In the genomic region with DNA sequence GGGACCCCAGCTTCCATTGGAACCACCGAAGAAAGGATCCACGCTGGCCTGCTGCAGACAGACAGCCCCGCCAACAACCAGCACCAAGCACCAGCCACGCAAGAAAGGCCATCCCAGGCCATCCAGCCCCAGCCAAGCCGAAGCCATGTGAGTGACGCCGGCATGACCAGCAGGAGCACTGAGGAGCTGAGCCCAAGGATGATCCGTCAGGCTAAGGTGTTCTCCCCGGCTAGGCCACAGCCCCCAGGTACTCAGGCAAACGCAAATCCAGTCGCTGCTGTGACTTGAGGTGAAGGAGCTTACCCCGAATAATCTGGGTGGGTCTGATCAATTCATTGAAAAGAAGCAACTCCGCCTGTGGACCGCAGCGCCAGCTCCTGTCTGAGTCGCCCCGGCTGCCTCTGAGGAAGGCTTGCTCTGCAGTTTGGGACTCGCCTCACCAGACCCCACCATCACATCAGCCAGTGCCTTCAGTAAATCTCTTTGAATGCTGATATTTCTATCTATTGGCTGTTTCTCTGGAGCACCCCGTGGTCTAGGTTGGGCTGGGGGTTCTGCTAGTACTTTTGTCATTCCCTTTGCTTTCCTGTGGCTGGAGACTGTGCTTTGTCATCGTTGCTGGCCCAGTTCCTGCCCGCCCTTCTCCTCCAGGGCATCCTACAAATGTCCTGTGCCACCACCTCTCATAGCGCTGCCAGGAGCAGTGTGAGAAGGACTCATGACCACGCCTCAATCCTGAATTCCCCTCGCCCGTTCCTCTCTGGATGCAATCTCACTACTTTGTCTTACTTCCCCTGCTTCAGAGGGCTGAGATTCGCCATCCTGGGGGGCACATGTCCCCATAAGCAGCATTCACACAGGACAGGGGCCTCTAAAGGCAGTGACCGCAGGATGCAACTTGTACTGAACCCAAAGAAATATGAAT, we compare ENCODE assay signal across 18 cellular contexts. TPM values are rescaled to one million over a fixed set of nuclear protein-coding genes. Genes with fewer than 3 reads are reported as not detected.
"Had no signal": no experiment of that assay in that cellular context is flagged by ENCODE, and none has a peak within 500 bp of the region (broad histone marks: within the 10 kb centered on the region; RNA-seq: fewer than 3 reads in every experiment).

No MANE protein-coding gene starts in this region.

- H3K4me1 ChIP-seq: sigmoid colon, testis had no signal

- H3K4me3 ChIP-seq: esophagus squamous epithelium, lung, sigmoid colon, testis had no signal

- H3K36me3 ChIP-seq: esophagus squamous epithelium, sigmoid colon had no signal

- H3K27ac ChIP-seq: sigmoid colon, testis had no signal

- ATAC-seq: activated naive CD4-positive, alpha-beta T cell treated with anti-CD3 and anti-CD28 coated beads, Interleukin-2, amount 50 U/mL, for 72 hours; left cardiac atrium; natural killer cell; stimulated activated naive CD8-positive, alpha-beta T cell treated with anti-CD3 and anti-CD28 coated beads, Interleukin-15, amount 100 ng/mL, for 72 hours; T-helper 17 cell had no signal

- DNase-seq: activated CD4-positive, alpha-beta T cell treated with anti-CD3 and anti-CD28 coated beads, Interleukin-2, amount 50 U/mL, for 4 hours; activated CD4-positive, CD25-positive, alpha-beta regulatory T cell treated with anti-CD3 and anti-CD28 coated beads, Interleukin-2, amount 50 U/mL, for 72 hours; activated T-cell treated with anti-CD3 and anti-CD28 coated beads, Interleukin-2, amount 50 U/mL, for 1 hour; anterior cingulate cortex; esophagus squamous epithelium; foreskin fibroblast; immature natural killer cell; left cardiac atrium; natural killer cell; sigmoid colon; stimulated activated CD4-positive, alpha-beta T cell treated with anti-CD3 and anti-CD28 coated beads, Interleukin-12 subunit alpha, Interleukin-12 subunit beta, amount 100 ng/mL, for 4 hours; stimulated activated naive CD8-positive, alpha-beta T cell treated with anti-CD3 and anti-CD28 coated beads, Interleukin-15, amount 100 ng/mL, for 72 hours; T-helper 17 cell; testis had no signal

- H3K27me3 ChIP-seq: testis had no signal

- H3K9me3 ChIP-seq: esophagus squamous epithelium, sigmoid colon, testis had no signal

RNA-seq across cellular contexts. Expression of a gene that starts 39.1 kb away (rescaled TPM):
- total RNA-seq: esophagus squamous epithelium, left cardiac atrium, mononuclear cell, omental fat pad, sigmoid colon, T-helper 17 cell had no signal
- polyA plus RNA-seq: lung, sigmoid colon had no signal
